Comparison of ENCODE assay signal across 8 cellular contexts in genomic region chr22:28772633-28773460, GRCh38.
DNase-seq lines count a peak whose midpoint lies in the region; ATAC-seq, FAIRE-seq and TF ChIP-seq lines count a peak whose summit lies in the region.

Gene CCDC117 (plus strand): TSS chr22:28772695. CDS start chr22:28772850, 155 bp downstream.

- H3K27me3 ChIP-seq in BLaER1 = no peaks in the 10 kb centered on the region

- peaks cover 9% of the 10 kb centered on the region for H3K9me3 ChIP-seq in BLaER1

- peak; percentile 81 for ATAC-seq in HG03442 (IDR thresholded peaks at IDR 0.05; ENCODE audit: unreplicated experiment)

- TF ChIP-seq CTCF in choroid plexus epithelial cell (conservative IDR thresholded peaks at IDR 0.05; ENCODE audit: low read depth, low read length) = no peak

- H3K4me1 ChIP-seq in BLaER1 = peaks cover 17% of the 10 kb centered on the region

- peak within 1 kb of the TSS; percentile 81 for H3K4me3 ChIP-seq in BLaER1
- peak within 1 kb of the TSS; percentile 89 for H3K4me3 ChIP-seq in choroid plexus epithelial cell (ENCODE audit: low read depth, low read length)

- DNase-seq in GM19239 (ENCODE audit: insufficient read length, low spot score) (peak; percentile 98), NCI-H510A treated with DMSO at 0.1 percent for 48 hours (lab: John Stamatoyannopoulos, UW) (peak; percentile 61), choroid plexus epithelial cell (ENCODE audit: low read depth) (peak; percentile 97), kidney tubule cell (ENCODE audit: low spot score) (peak; percentile 96)
- DNase-seq in activated CD4-positive, alpha-beta T cell treated with anti-CD3 and anti-CD28 coated beads for 4 hours = peak; percentile 91
- peak; percentile 78 to 82 for DNase-seq in stimulated activated CD4-positive, alpha-beta T cell treated with anti-CD3 and anti-CD28 coated beads, Interleukin-1b, Interleukin-23, amount 100 ng/mL, for 1 hour (ENCODE audit: low read depth in 2 of 2)

- H3K9ac ChIP-seq in BLaER1 = peak within 1 kb of the TSS; percentile 93

- H3K4me2 ChIP-seq in BLaER1 = peak within 1 kb of the TSS; percentile 85

- H3K36me3 ChIP-seq in BLaER1 = peaks cover 37% of the 10 kb centered on the region

- peak within 1 kb of the TSS; percentile 95 for H3K27ac ChIP-seq in BLaER1

- H4K20me1 ChIP-seq in BLaER1 = peaks cover 29% of the 10 kb centered on the region

- peak; percentile 89 for FAIRE-seq in GM19239 (lab: Jason Lieb, UNC)

Comparison
In these comparisons a context has a peak if more than half of its experiments do, and no peak if none do; other contexts are left out.
1. Peak in every context shown above with its lines: DNase-seq, ATAC-seq, H3K4me3 ChIP-seq and H3K27ac ChIP-seq.